1 cellular context compared by ENCODE assay signal in genomic region chr22:19397729-19398094, GRCh38.
TF ChIP-seq lines count a peak whose summit lies in the region.

No MANE protein-coding gene starts in this region.

TF ChIP-seq in K562, 482 proteins besides CTCF, POLR2A, EP300 and RAD21 (continued from another document):
- TF ChIP-seq, protein P1, sequence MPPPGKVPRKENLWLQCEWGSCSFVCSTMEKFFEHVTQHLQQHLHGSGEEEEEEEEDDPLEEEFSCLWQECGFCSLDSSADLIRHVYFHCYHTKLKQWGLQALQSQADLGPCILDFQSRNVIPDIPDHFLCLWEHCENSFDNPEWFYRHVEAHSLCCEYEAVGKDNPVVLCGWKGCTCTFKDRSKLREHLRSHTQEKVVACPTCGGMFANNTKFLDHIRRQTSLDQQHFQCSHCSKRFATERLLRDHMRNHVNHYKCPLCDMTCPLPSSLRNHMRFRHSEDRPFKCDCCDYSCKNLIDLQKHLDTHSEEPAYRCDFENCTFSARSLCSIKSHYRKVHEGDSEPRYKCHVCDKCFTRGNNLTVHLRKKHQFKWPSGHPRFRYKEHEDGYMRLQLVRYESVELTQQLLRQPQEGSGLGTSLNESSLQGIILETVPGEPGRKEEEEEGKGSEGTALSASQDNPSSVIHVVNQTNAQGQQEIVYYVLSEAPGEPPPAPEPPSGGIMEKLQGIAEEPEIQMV (tag; conservative IDR thresholded peaks at IDR 0.05; ENCODE audit: low read depth) = peak; percentile 25; the same call in 1 of the 2 replicates
- peak; percentile 28; the same call in 1 of the 2 replicates for TF ChIP-seq ELF4 (CRISPR knock-in tag; IDR thresholded peaks at IDR 0.05)
- TF ChIP-seq SMAD4 (CRISPR knock-in tag; conservative IDR thresholded peaks at IDR 0.05) = no peak
- TF ChIP-seq CHD2 (IDR thresholded peaks at IDR 0.05; ENCODE audit: low read depth, low read length) = peak; percentile 48; the same call in 1 of the 2 replicates
- TF ChIP-seq DPF2 (IDR thresholded peaks at IDR 0.05) = no peak
- TF ChIP-seq ARID3A (IDR thresholded peaks at IDR 0.05; ENCODE audit: borderline replicate concordance, low read depth, low read length) = no peak
- no peak for TF ChIP-seq HNRNPUL1 (IDR thresholded peaks at IDR 0.05; ENCODE audit: low read length)
- no peak for TF ChIP-seq TRIM28 (IDR thresholded peaks at IDR 0.05)
- peak; percentile 94 for TF ChIP-seq RFX5 (IDR thresholded peaks at IDR 0.05; ENCODE audit: low read depth, low read length)
- TF ChIP-seq FOXK2 (conservative IDR thresholded peaks at IDR 0.05 in 1 of 2, IDR thresholded peaks at IDR 0.05 in 1 of 2; ENCODE audit: low read depth in 2 of 2) = no peak
- TF ChIP-seq GTF2A2 (tag; IDR thresholded peaks at IDR 0.05) = peak; percentile 81
- TF ChIP-seq SMARCA5 (IDR thresholded peaks at IDR 0.05) = no peak
- no peak for TF ChIP-seq EZH2 (IDR thresholded peaks at IDR 0.05; ENCODE audit: borderline replicate concordance, low read depth, low read length)
- TF ChIP-seq PBX2 (CRISPR knock-in tag; IDR thresholded peaks at IDR 0.05; ENCODE audit: low read depth) = no peak
- peak; percentile 92 for TF ChIP-seq PBX2 (tag; conservative IDR thresholded peaks at IDR 0.05; ENCODE audit: low read depth)
- 0 out of 2 replicates have a peak, but pooled peaks have one; percentile 6 for TF ChIP-seq HSF4 (CRISPR knock-in tag; IDR thresholded peaks at IDR 0.05; ENCODE audit: borderline replicate concordance)
- TF ChIP-seq, protein P2, sequence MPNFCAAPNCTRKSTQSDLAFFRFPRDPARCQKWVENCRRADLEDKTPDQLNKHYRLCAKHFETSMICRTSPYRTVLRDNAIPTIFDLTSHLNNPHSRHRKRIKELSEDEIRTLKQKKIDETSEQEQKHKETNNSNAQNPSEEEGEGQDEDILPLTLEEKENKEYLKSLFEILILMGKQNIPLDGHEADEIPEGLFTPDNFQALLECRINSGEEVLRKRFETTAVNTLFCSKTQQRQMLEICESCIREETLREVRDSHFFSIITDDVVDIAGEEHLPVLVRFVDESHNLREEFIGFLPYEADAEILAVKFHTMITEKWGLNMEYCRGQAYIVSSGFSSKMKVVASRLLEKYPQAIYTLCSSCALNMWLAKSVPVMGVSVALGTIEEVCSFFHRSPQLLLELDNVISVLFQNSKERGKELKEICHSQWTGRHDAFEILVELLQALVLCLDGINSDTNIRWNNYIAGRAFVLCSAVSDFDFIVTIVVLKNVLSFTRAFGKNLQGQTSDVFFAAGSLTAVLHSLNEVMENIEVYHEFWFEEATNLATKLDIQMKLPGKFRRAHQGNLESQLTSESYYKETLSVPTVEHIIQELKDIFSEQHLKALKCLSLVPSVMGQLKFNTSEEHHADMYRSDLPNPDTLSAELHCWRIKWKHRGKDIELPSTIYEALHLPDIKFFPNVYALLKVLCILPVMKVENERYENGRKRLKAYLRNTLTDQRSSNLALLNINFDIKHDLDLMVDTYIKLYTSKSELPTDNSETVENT (CRISPR knock-in tag; IDR thresholded peaks at IDR 0.05) = no peak
- TF ChIP-seq, protein P3, sequence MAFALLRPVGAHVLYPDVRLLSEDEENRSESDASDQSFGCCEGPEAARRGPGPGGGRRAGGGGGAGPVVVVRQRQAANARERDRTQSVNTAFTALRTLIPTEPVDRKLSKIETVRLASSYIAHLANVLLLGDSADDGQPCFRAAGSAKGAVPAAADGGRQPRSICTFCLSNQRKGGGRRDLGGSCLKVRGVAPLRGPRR (CRISPR knock-in tag; IDR thresholded peaks at IDR 0.05) = 0 out of 2 replicates have a peak, but pooled peaks have one; percentile 8
- TF ChIP-seq, protein P4, sequence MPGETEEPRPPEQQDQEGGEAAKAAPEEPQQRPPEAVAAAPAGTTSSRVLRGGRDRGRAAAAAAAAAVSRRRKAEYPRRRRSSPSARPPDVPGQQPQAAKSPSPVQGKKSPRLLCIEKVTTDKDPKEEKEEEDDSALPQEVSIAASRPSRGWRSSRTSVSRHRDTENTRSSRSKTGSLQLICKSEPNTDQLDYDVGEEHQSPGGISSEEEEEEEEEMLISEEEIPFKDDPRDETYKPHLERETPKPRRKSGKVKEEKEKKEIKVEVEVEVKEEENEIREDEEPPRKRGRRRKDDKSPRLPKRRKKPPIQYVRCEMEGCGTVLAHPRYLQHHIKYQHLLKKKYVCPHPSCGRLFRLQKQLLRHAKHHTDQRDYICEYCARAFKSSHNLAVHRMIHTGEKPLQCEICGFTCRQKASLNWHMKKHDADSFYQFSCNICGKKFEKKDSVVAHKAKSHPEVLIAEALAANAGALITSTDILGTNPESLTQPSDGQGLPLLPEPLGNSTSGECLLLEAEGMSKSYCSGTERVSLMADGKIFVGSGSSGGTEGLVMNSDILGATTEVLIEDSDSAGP (CRISPR knock-in tag; IDR thresholded peaks at IDR 0.05) = no peak
- TF ChIP-seq SMAD3 (CRISPR knock-in tag; conservative IDR thresholded peaks at IDR 0.05) = 0 out of 2 replicates have a peak, but pooled peaks have one; percentile 28
- TF ChIP-seq, protein P5, sequence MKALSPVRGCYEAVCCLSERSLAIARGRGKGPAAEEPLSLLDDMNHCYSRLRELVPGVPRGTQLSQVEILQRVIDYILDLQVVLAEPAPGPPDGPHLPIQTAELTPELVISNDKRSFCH (CRISPR knock-in tag; IDR thresholded peaks at IDR 0.05) = no peak
- TF ChIP-seq, protein P5 (tag; IDR thresholded peaks at IDR 0.05) = no peak
- 0 out of 2 replicates have a peak, but pooled peaks have one; percentile 9 for TF ChIP-seq ERF (CRISPR knock-in tag; IDR thresholded peaks at IDR 0.05)
- TF ChIP-seq ZNF24 (IDR thresholded peaks at IDR 0.05) = no peak
- TF ChIP-seq BHLHE40 (IDR thresholded peaks at IDR 0.05; ENCODE audit: low read length) = 0 out of 2 replicates have a peak, but pooled peaks have one; percentile 24
